In the genomic region with DNA sequence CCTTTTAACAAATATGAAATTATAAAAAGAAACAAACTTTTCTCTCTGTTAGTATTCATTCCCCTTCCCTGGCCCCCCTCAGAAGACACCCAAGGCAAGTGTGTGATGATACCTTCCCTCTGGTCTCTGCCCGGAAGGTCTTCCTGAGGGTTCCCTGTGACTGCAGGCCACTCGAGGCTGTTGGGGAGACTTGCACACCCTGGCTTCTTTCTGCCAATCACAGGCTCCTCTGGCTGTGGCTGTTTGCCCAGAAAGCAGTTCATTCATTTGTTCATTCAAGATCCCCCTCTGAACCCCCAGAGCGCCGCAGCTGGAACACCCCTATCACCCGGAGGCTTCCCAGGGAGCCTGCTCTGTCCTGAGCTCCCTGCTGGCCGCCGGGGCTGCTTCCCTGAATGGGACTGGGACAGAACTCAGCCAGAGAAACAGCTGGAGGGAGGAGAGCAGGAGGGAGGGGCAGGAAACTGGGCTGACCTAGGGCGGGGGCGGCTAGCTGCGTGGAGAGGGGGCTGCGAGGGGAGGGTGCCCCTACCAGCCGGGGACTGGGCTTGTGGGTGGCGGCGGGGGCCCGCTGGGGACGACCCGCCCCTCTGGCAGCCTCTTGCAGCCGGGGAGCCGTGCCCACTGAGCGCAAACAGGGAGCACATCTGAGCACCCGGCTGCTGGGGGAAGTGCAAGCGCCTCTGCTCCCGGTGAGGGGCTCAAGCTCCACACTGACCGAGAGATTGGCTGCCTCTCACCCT, we compare ENCODE assay signal across 8 cellular contexts. TPM values are rescaled to one million over a fixed set of nuclear protein-coding genes. Genes with fewer than 3 reads are reported as not detected.
A peak's percentile ranks its signal among the peaks of the same experiment; 100 is the strongest.
DNase-seq lines count a peak whose midpoint lies in the region; TF ChIP-seq lines count a peak whose summit lies in the region.

A gene with protein sequence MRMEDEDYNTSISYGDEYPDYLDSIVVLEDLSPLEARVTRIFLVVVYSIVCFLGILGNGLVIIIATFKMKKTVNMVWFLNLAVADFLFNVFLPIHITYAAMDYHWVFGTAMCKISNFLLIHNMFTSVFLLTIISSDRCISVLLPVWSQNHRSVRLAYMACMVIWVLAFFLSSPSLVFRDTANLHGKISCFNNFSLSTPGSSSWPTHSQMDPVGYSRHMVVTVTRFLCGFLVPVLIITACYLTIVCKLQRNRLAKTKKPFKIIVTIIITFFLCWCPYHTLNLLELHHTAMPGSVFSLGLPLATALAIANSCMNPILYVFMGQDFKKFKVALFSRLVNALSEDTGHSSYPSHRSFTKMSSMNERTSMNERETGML (minus strand): TSS at position 397 of the 743 bp plus-strand sequence. CDS start 45,720 bp downstream, outside the sequence.

- peak within 1 kb of the TSS in 3 of 4 donors; percentile 45 to 76 (median 67) for H3K27ac ChIP-seq in esophagus squamous epithelium
- H3K27ac ChIP-seq in tibial artery: peak within 1 kb of the TSS; percentile 87 to 92

- peak in 2 of 4 donors; percentile 7 to 28 for TF ChIP-seq POLR2A in esophagus squamous epithelium (IDR thresholded peaks at IDR 0.05)

- DNase-seq in NT2/D1 (ENCODE audit: low read depth, low spot score) (no peak), esophagus squamous epithelium (lab: John Stamatoyannopoulos, UW) (no peak), mucosa of gallbladder (ENCODE audit: low spot score) (peak; percentile 19), tibial artery (peak; percentile 71 to 85), ureter (ENCODE audit: low spot score) (no peak), cerebellar nuclear complex (lab: John Stamatoyannopoulos, UW) (no peak), NAMALWA (ENCODE audit: low spot score) (no peak)
- DNase-seq in stimulated activated CD4-positive, alpha-beta T cell treated with anti-CD3 and anti-CD28 coated beads, Interleukin-15, amount 100 ng/mL, for 24 hours: no peak

- no peaks in the 10 kb centered on the region for H3K36me3 ChIP-seq in NT2/D1 (ENCODE audit: insufficient read depth, insufficient read length, low read length)
- H3K36me3 ChIP-seq in esophagus squamous epithelium: no peaks in the 10 kb centered on the region
- H3K36me3 ChIP-seq in tibial artery: no peaks in the 10 kb centered on the region

- 14 to 17% methylated on average over 2 to 5 of the region's 24 CpGs for WGBS in esophagus squamous epithelium, 2 donors

- TF ChIP-seq CTCF in esophagus squamous epithelium (IDR thresholded peaks at IDR 0.05) (no peak), tibial artery (IDR thresholded peaks at IDR 0.05) (no peak)

- no peak within 1 kb of the TSS for H3K4me3 ChIP-seq in NT2/D1 (ENCODE audit: insufficient read length, low read depth)
- peak within 1 kb of the TSS in 3 of 4 donors; percentile 16 to 57 (median 36) for H3K4me3 ChIP-seq in esophagus squamous epithelium
- peak within 1 kb of the TSS; percentile 48 to 56 for H3K4me3 ChIP-seq in tibial artery

- H3K4me1 ChIP-seq in NT2/D1 (ENCODE audit: insufficient read depth, insufficient read length) (peaks cover 5% of the 10 kb centered on the region), esophagus squamous epithelium (peaks cover 3 to 10% (median 3%) of the 10 kb centered on the region in 3 donors), tibial artery (peaks cover 0 to 93% (median 51%) of the 10 kb centered on the region in 4 donors)

- H3K27me3 ChIP-seq in NT2/D1 (ENCODE audit: insufficient read depth, insufficient read length): no peaks in the 10 kb centered on the region
- H3K27me3 ChIP-seq in esophagus squamous epithelium: peaks cover 0 to 29% (median 0%) of the 10 kb centered on the region in 4 donors
- H3K27me3 ChIP-seq in tibial artery: no peaks in the 10 kb centered on the region

- H3K9me3 ChIP-seq in NT2/D1 (ENCODE audit: insufficient read depth, low read length) (no peaks in the 10 kb centered on the region; the same call in 1 of the 2 replicates), esophagus squamous epithelium (no peaks in the 10 kb centered on the region), tibial artery (no peaks in the 10 kb centered on the region)

- intact Hi-C loops in esophagus squamous epithelium (cut with DNase I) (no loop called here), tibial artery (cut with DNase I; ENCODE audit: low total_unique reads) (no loop called here)

- peak within 1 kb of the TSS; percentile 36 for H3K9ac ChIP-seq in NT2/D1 (ENCODE audit: insufficient read length, low read depth)

RNA-seq across cellular contexts. Expression of the gene that starts here (rescaled TPM):
- total RNA-seq in esophagus squamous epithelium: 1 to 10 TPM in 2 of 4 donors, under 1 TPM in 2; 0.19 to 5.7 (median 2.5) TPM
- 8.4 TPM for total RNA-seq in mucosa of gallbladder
- 5.2 TPM for total RNA-seq in ureter

Comparison
In these comparisons a context has a peak if more than half of its experiments do, and no peak if none do; other contexts are left out.
1. DNase-seq: peak in mucosa of gallbladder (single experiment) and tibial artery (2 of 2); none in NT2/D1 (single experiment), esophagus squamous epithelium (single experiment), ureter (single experiment), cerebellar nuclear complex (0 of 2), NAMALWA (single experiment) and stimulated activated CD4-positive, alpha-beta T cell treated with anti-CD3 and anti-CD28 coated beads, Interleukin-15, amount 100 ng/mL, for 24 hours (single experiment).